Comparison of ENCODE assay signal across 9 cellular contexts in genomic region chr5:16713386-16713928, GRCh38.
DNase-seq lines count a peak whose midpoint lies in the region; TF ChIP-seq lines count a peak whose summit lies in the region.
"Had no signal": no experiment of that assay in that cellular context is flagged by ENCODE, and none has a peak within 500 bp of the region (broad histone marks: within the 10 kb centered on the region; RNA-seq: fewer than 3 reads in every experiment).

No MANE protein-coding gene starts in this region.

- H3K36me3 Mint-ChIP-seq in CD14-positive monocyte (peaks cover 0 to 5% of the 10 kb centered on the region in 2 donors), MCF 10A (ENCODE audit: insufficient read depth, unreplicated experiment) (no peaks in the 10 kb centered on the region)

- H3K27ac Mint-ChIP-seq in CD14-positive monocyte: no peak overlapping the region
- H3K27ac Mint-ChIP-seq in MCF 10A (ENCODE audit: low read depth, unreplicated experiment): no peak overlapping the region

- H3K4me1 Mint-ChIP-seq in CD14-positive monocyte: peaks cover 7% of the 10 kb centered on the region
- H3K4me1 Mint-ChIP-seq in MCF 10A (ENCODE audit: insufficient read depth, unreplicated experiment): no peaks in the 10 kb centered on the region

- no peaks in the 10 kb centered on the region for H3K27me3 ChIP-seq in neuron (ENCODE audit: insufficient read depth, low read length)

- DNase-seq in CD14-positive monocyte (ENCODE audit: low spot score) (no peak), NCI-H774 (lab: John Stamatoyannopoulos, UW) (peak; percentile 71), fibroblast of the aortic adventitia (ENCODE audit: low read depth) (peak; percentile 67), MCF 10A (ENCODE audit: unreplicated experiment) (no peak), HK-2 (ENCODE audit: unreplicated experiment) (no peak), HuH-7 (ENCODE audit: low spot score) (no peak), MV-4-11 (lab: John Stamatoyannopoulos, UW) (no peak)
- DNase-seq: NCI-H1105 treated with DMSO at 0.1 percent for 48 hours had no signal

- POLR2A ChIA-PET in MCF 10A (lab: Yijun Ruan, JAX): no interaction called here

- no peak overlapping the region for H2AFZ ChIP-seq in neuron (ENCODE audit: low read depth, low read length)

- BruUV-seq in MCF 10A (replicated peaks; lab: Mats Ljungman, UMichigan): no TSS peak

- intact Hi-C loops in CD14-positive monocyte (cut with micrococcal nuclease) (no loop called here), MCF 10A (cut with micrococcal nuclease) (no loop called here)

- H3K4me3 ChIP-seq in fibroblast of the aortic adventitia (ENCODE audit: low read depth, low read length): peak overlapping the region; percentile 59
- peak overlapping the region; percentile 31 for H3K4me3 ChIP-seq in neuron (ENCODE audit: low read length)

- H3K9me3 Mint-ChIP-seq in CD14-positive monocyte: peaks cover 0 to 1% (median 0%) of the 10 kb centered on the region in 7 donors
- no peaks in the 10 kb centered on the region for H3K9me3 Mint-ChIP-seq in MCF 10A (ENCODE audit: unreplicated experiment)

- TF ChIP-seq CTCF in CD14-positive monocyte (IDR thresholded peaks at IDR 0.05) (no peak), fibroblast of the aortic adventitia (IDR thresholded peaks at IDR 0.05; ENCODE audit: insufficient read depth, low read length) (no peak), MCF 10A (IDR thresholded peaks at IDR 0.05; ENCODE audit: unreplicated experiment) (no peak)

- peaks cover 4% of the 10 kb centered on the region for H3K9me3 ChIP-seq in neuron (ENCODE audit: low read length)

- peaks cover 23% of the 10 kb centered on the region for H3K4me1 ChIP-seq in neuron (ENCODE audit: insufficient read depth, low read length)

- CTCF ChIA-PET in MCF 10A (lab: Yijun Ruan, JAX): interaction anchor here (1.1 kb wide), 2 partner anchors 24 to 477 kb away, joined by 4 to 5 read pairs; no protein-coding TSS in a partner anchor

- H3K27me3 Mint-ChIP-seq in CD14-positive monocyte (ENCODE audit: low read depth in 3 of 3): peaks cover 0 to 1% (median 0%) of the 10 kb centered on the region in 3 donors
- no peaks in the 10 kb centered on the region for H3K27me3 Mint-ChIP-seq in MCF 10A (ENCODE audit: insufficient read depth, unreplicated experiment)

- H3K36me3 ChIP-seq in neuron (ENCODE audit: insufficient read depth, low read length): peaks cover 27% of the 10 kb centered on the region

- H3K4me3 Mint-ChIP-seq in CD14-positive monocyte (peak overlapping the region; percentile 9 to 59), MCF 10A (ENCODE audit: unreplicated experiment) (no peak overlapping the region)

Comparison
In these comparisons a context has a peak if more than half of its experiments do, and no peak if none do; other contexts are left out.
1. DNase-seq: peak in NCI-H774 (single experiment) and fibroblast of the aortic adventitia (single experiment); none in CD14-positive monocyte (single experiment), MCF 10A (single experiment), HK-2 (single experiment), HuH-7 (single experiment) and MV-4-11 (single experiment).